9 cellular contexts compared by ENCODE assay signal in genomic region chr4:173301518-173302201, GRCh38. TPM values are rescaled to one million over a fixed set of nuclear protein-coding genes. Genes with fewer than 3 reads are reported as not detected.
A peak's percentile ranks its signal among the peaks of the same experiment; 100 is the strongest.
DNase-seq lines count a peak whose midpoint lies in the region; ATAC-seq and TF ChIP-seq lines count a peak whose summit lies in the region.
"Had no signal": no experiment of that assay in that cellular context is flagged by ENCODE, and none has a peak within 500 bp of the region (broad histone marks: within the 10 kb centered on the region; RNA-seq: fewer than 3 reads in every experiment).

No MANE protein-coding gene starts in this region.

- H3K9me3 ChIP-seq in SK-N-MC (ENCODE audit: low read depth, low read length) (peaks cover 13% of the 10 kb centered on the region; the same call in 1 of the 2 replicates), gastrocnemius medialis (no peaks in the 10 kb centered on the region)

- POLR2A ChIA-PET in activated naive CD8-positive, alpha-beta T cell treated with anti-CD3 and anti-CD28 coated beads, Interleukin-2, amount 10 ng/mL, durations not matched to agents 7 days and 5 days (lab: Charles Lee): interaction anchor here (1.2 kb wide), 1 partner anchor 33 kb away, joined by 5 read pairs; the partner anchor contains the start of gene HMGB2

- H3K27me3 ChIP-seq in gastrocnemius medialis: no peaks in the 10 kb centered on the region

- peaks cover 8% of the 10 kb centered on the region for H3K36me3 Mint-ChIP-seq in activated naive CD8-positive, alpha-beta T cell treated with anti-CD3 and anti-CD28 coated beads, Interleukin-2, amount 10 ng/mL, durations not matched to agents 7 days and 5 days
- peaks cover 10% of the 10 kb centered on the region for H3K36me3 Mint-ChIP-seq in activated naive CD8-positive, alpha-beta T cell treated with anti-CD3 and anti-CD28 coated beads for 36 hours

- H3K27me3 Mint-ChIP-seq in activated naive CD8-positive, alpha-beta T cell treated with anti-CD3 and anti-CD28 coated beads, Interleukin-2, amount 10 ng/mL, durations not matched to agents 7 days and 5 days: no peaks in the 10 kb centered on the region
- H3K27me3 Mint-ChIP-seq in activated naive CD8-positive, alpha-beta T cell treated with anti-CD3 and anti-CD28 coated beads for 36 hours: no peaks in the 10 kb centered on the region
- H3K27me3 Mint-ChIP-seq: stimulated activated naive CD8-positive, alpha-beta T cell treated with anti-CD3 and anti-CD28 coated beads, Interleukin-15, Interleukin-2, amounts not matched to agents 100 ng/mL and 50 ng/mL, for 24 hours had no signal

- peak; percentile 36 for ATAC-seq in activated naive CD8-positive, alpha-beta T cell treated with anti-CD3 and anti-CD28 coated beads, Interleukin-2, amount 10 ng/mL, durations not matched to agents 7 days and 5 days (ENCODE audit: low read depth)
- ATAC-seq in HG02938 (IDR thresholded peaks at IDR 0.05; ENCODE audit: unreplicated experiment) (peak; percentile 75), gastrocnemius medialis (no peak), GM21367 (IDR thresholded peaks at IDR 0.05; ENCODE audit: unreplicated experiment) (no peak), GM19397 (IDR thresholded peaks at IDR 0.05; ENCODE audit: unreplicated experiment) (no peak)

- no peak for DNase-seq in activated naive CD8-positive, alpha-beta T cell treated with anti-CD3 and anti-CD28 coated beads, Interleukin-2, amount 10 ng/mL, durations not matched to agents 7 days and 5 days
- no peak for DNase-seq in activated naive CD8-positive, alpha-beta T cell treated with anti-CD3 and anti-CD28 coated beads for 36 hours
- DNase-seq in SK-N-MC (ENCODE audit: low read depth, low spot score) (peak; percentile 58), fibroblast of villous mesenchyme (ENCODE audit: low read depth) (peak; percentile 51), gastrocnemius medialis (no peak)

- H3K27ac ChIP-seq in SK-N-MC (peak overlapping the region; percentile 79), gastrocnemius medialis (no peak overlapping the region)

- peak overlapping the region; percentile 31 for H3K4me3 ChIP-seq in SK-N-MC
- H3K4me3 ChIP-seq in fibroblast of villous mesenchyme (ENCODE audit: low read depth, low read length): no peak overlapping the region
- no peak overlapping the region for H3K4me3 ChIP-seq in gastrocnemius medialis

- no peaks in the 10 kb centered on the region for H3K4me1 ChIP-seq in gastrocnemius medialis

- no peak for TF ChIP-seq POLR2A in gastrocnemius medialis (IDR thresholded peaks at IDR 0.05)

- no peak overlapping the region for H3K27ac Mint-ChIP-seq in activated naive CD8-positive, alpha-beta T cell treated with anti-CD3 and anti-CD28 coated beads, Interleukin-2, amount 10 ng/mL, durations not matched to agents 7 days and 5 days
- H3K27ac Mint-ChIP-seq in activated naive CD8-positive, alpha-beta T cell treated with anti-CD3 and anti-CD28 coated beads for 36 hours: no peak overlapping the region
- H3K27ac Mint-ChIP-seq: stimulated activated naive CD8-positive, alpha-beta T cell treated with anti-CD3 and anti-CD28 coated beads, Interleukin-15, Interleukin-2, amounts not matched to agents 100 ng/mL and 50 ng/mL, for 24 hours had no signal

- no peak overlapping the region for H3K4me3 Mint-ChIP-seq in activated naive CD8-positive, alpha-beta T cell treated with anti-CD3 and anti-CD28 coated beads, Interleukin-2, amount 10 ng/mL, durations not matched to agents 7 days and 5 days
- no peak overlapping the region for H3K4me3 Mint-ChIP-seq in activated naive CD8-positive, alpha-beta T cell treated with anti-CD3 and anti-CD28 coated beads for 36 hours
- H3K4me3 Mint-ChIP-seq: stimulated activated naive CD8-positive, alpha-beta T cell treated with anti-CD3 and anti-CD28 coated beads, Interleukin-15, Interleukin-2, amounts not matched to agents 100 ng/mL and 50 ng/mL, for 24 hours had no signal

- intact Hi-C loops in gastrocnemius medialis (cut with DNase I; ENCODE audit: low total_unique reads): loop anchor here (1.0 kb wide), 1 partner anchor 288 kb away; no protein-coding TSS in a partner anchor

- peaks cover 4% of the 10 kb centered on the region for H3K4me1 Mint-ChIP-seq in activated naive CD8-positive, alpha-beta T cell treated with anti-CD3 and anti-CD28 coated beads, Interleukin-2, amount 10 ng/mL, durations not matched to agents 7 days and 5 days
- H3K4me1 Mint-ChIP-seq in activated naive CD8-positive, alpha-beta T cell treated with anti-CD3 and anti-CD28 coated beads for 36 hours: peaks cover 2% of the 10 kb centered on the region

- TF ChIP-seq CTCF in fibroblast of villous mesenchyme (IDR thresholded peaks at IDR 0.05; ENCODE audit: insufficient read depth, low read depth, low read length) (peak; percentile 71), gastrocnemius medialis (IDR thresholded peaks at IDR 0.05 in 4 of 5, conservative IDR thresholded peaks at IDR 0.05 in 1 of 5) (peak in 4 of 5 experiments; percentile 15 to 75 (median 54))

- peak overlapping the region; percentile 46 for H3K9ac ChIP-seq in SK-N-MC (ENCODE audit: insufficient read length)

- H3K9me3 Mint-ChIP-seq in activated naive CD8-positive, alpha-beta T cell treated with anti-CD3 and anti-CD28 coated beads, Interleukin-2, amount 10 ng/mL, durations not matched to agents 7 days and 5 days: no peaks in the 10 kb centered on the region
- H3K9me3 Mint-ChIP-seq in activated naive CD8-positive, alpha-beta T cell treated with anti-CD3 and anti-CD28 coated beads for 36 hours: no peaks in the 10 kb centered on the region
- H3K9me3 Mint-ChIP-seq: stimulated activated naive CD8-positive, alpha-beta T cell treated with anti-CD3 and anti-CD28 coated beads, Interleukin-15, Interleukin-2, amounts not matched to agents 100 ng/mL and 50 ng/mL, for 24 hours had no signal

- in situ Hi-C loops in gastrocnemius medialis (cut with MboI; ENCODE audit: low sequenced_read_pairs in 4 of 4): loop anchor here in 1 of 4 donors (25.0 kb wide), 1 partner anchor 836 kb away; no protein-coding TSS in a partner anchor

- H3K36me3 ChIP-seq in SK-N-MC (ENCODE audit: insufficient read depth, low read length) (peaks cover 27% of the 10 kb centered on the region), gastrocnemius medialis (no peaks in the 10 kb centered on the region)

RNA-seq across cellular contexts. Expression of gene HMGB2, which starts 32.5 kb away (rescaled TPM):
- total RNA-seq in activated naive CD8-positive, alpha-beta T cell treated with anti-CD3 and anti-CD28 coated beads, Interleukin-2, amount 10 ng/mL, durations not matched to agents 7 days and 5 days: 100 to 1,000 TPM; 592 to 620 TPM
- total RNA-seq in activated naive CD8-positive, alpha-beta T cell treated with anti-CD3 and anti-CD28 coated beads for 36 hours: 100 to 1,000 TPM; 516 to 518 TPM
- 33.8 and 60.0 TPM in 2 replicates for total RNA-seq in fibroblast of villous mesenchyme
- total RNA-seq in gastrocnemius medialis: 10 to 100 TPM in 3 of 4 donors, 1 to 10 TPM in 1; 4.1 to 61.6 (median 21.2) TPM

Comparison
In these comparisons a context has a peak if more than half of its experiments do, and no peak if none do; other contexts are left out.
1. ATAC-seq: peak in activated naive CD8-positive, alpha-beta T cell treated with anti-CD3 and anti-CD28 coated beads, Interleukin-2, amount 10 ng/mL, durations not matched to agents 7 days and 5 days (single experiment) and HG02938 (single experiment); none in gastrocnemius medialis (0 of 2), GM21367 (single experiment) and GM19397 (single experiment).
2. DNase-seq: peak in SK-N-MC (single experiment) and fibroblast of villous mesenchyme (single experiment); none in activated naive CD8-positive, alpha-beta T cell treated with anti-CD3 and anti-CD28 coated beads, Interleukin-2, amount 10 ng/mL, durations not matched to agents 7 days and 5 days (single experiment), activated naive CD8-positive, alpha-beta T cell treated with anti-CD3 and anti-CD28 coated beads for 36 hours (single experiment) and gastrocnemius medialis (0 of 2).